11 cellular contexts compared by ENCODE assay signal in genomic region chr13:113950451-113951245, GRCh38. TPM values are rescaled to one million over a fixed set of nuclear protein-coding genes. Genes with fewer than 3 reads are reported as not detected.
DNase-seq lines count a peak whose midpoint lies in the region; ATAC-seq lines count a peak whose summit lies in the region.
"Had no signal": no experiment of that assay in that cellular context is flagged by ENCODE, and none has a peak within 500 bp of the region (broad histone marks: within the 10 kb centered on the region; RNA-seq: fewer than 3 reads in every experiment).

No MANE protein-coding gene starts in this region.

- no peak overlapping the region for H3K27ac Mint-ChIP-seq in activated naive CD8-positive, alpha-beta T cell treated with anti-CD3 and anti-CD28 coated beads, Interleukin-2, amount 10 ng/mL, durations not matched to agents 7 days and 5 days
- H3K27ac Mint-ChIP-seq in activated naive CD8-positive, alpha-beta T cell treated with anti-CD3 and anti-CD28 coated beads for 36 hours: no peak overlapping the region
- H3K27ac Mint-ChIP-seq: dendritic cell treated with granulocyte-macrophage colony-stimulating factor and Interleukin-4, amounts not matched to agents 40 ng/mL and 50 ng/mL, for 4 days had no signal

- H3K4me1 Mint-ChIP-seq in activated naive CD8-positive, alpha-beta T cell treated with anti-CD3 and anti-CD28 coated beads, Interleukin-2, amount 10 ng/mL, durations not matched to agents 7 days and 5 days: no peaks in the 10 kb centered on the region
- H3K4me1 Mint-ChIP-seq in activated naive CD8-positive, alpha-beta T cell treated with anti-CD3 and anti-CD28 coated beads for 36 hours: peaks cover 3% of the 10 kb centered on the region

- peaks cover 3% of the 10 kb centered on the region for H3K36me3 Mint-ChIP-seq in activated naive CD8-positive, alpha-beta T cell treated with anti-CD3 and anti-CD28 coated beads, Interleukin-2, amount 10 ng/mL, durations not matched to agents 7 days and 5 days
- peaks cover 10% of the 10 kb centered on the region for H3K36me3 Mint-ChIP-seq in activated naive CD8-positive, alpha-beta T cell treated with anti-CD3 and anti-CD28 coated beads for 36 hours

- no peaks in the 10 kb centered on the region for H3K9me3 Mint-ChIP-seq in activated naive CD8-positive, alpha-beta T cell treated with anti-CD3 and anti-CD28 coated beads, Interleukin-2, amount 10 ng/mL, durations not matched to agents 7 days and 5 days
- peaks cover 1% of the 10 kb centered on the region for H3K9me3 Mint-ChIP-seq in activated naive CD8-positive, alpha-beta T cell treated with anti-CD3 and anti-CD28 coated beads for 36 hours

- WGBS in right cardiac atrium: 64% methylated on average over 24 of the region's 24 CpGs

- H3K27me3 Mint-ChIP-seq in activated naive CD8-positive, alpha-beta T cell treated with anti-CD3 and anti-CD28 coated beads, Interleukin-2, amount 10 ng/mL, durations not matched to agents 7 days and 5 days: no peaks in the 10 kb centered on the region
- H3K27me3 Mint-ChIP-seq in activated naive CD8-positive, alpha-beta T cell treated with anti-CD3 and anti-CD28 coated beads for 36 hours: no peaks in the 10 kb centered on the region

- H3K4me1 ChIP-seq in right cardiac atrium (ENCODE audit: control insufficient read depth, insufficient read depth, low read length) (no peaks in the 10 kb centered on the region), subcutaneous abdominal adipose tissue (ENCODE audit: control insufficient read depth in 5 of 5, insufficient read depth in 5 of 5, low read length in 5 of 5) (peaks cover 0 to 39% (median 36%) of the 10 kb centered on the region in 5 donors)

- no peaks in the 10 kb centered on the region for H3K9me3 ChIP-seq in right cardiac atrium (ENCODE audit: control insufficient read depth, low read length)
- peaks cover 0 to 1% (median 0%) of the 10 kb centered on the region in 5 donors for H3K9me3 ChIP-seq in subcutaneous abdominal adipose tissue (ENCODE audit: control insufficient read depth in 5 of 5, low read length in 5 of 5)

- no peak overlapping the region for H3K4me3 ChIP-seq in right cardiac atrium (ENCODE audit: low read length)
- H3K4me3 ChIP-seq in subcutaneous abdominal adipose tissue (ENCODE audit: low read depth in 1 of 5, low read length in 5 of 5): peak overlapping the region in 3 of 5 donors; percentile 8 to 22 (median 22)

- peaks cover 0 to 16% (median 11%) of the 10 kb centered on the region in 5 donors for H3K36me3 ChIP-seq in subcutaneous abdominal adipose tissue (ENCODE audit: control insufficient read depth in 5 of 5, insufficient read depth in 5 of 5, low read length in 5 of 5)

- H3K4me3 Mint-ChIP-seq in activated naive CD8-positive, alpha-beta T cell treated with anti-CD3 and anti-CD28 coated beads, Interleukin-2, amount 10 ng/mL, durations not matched to agents 7 days and 5 days: no peak overlapping the region
- H3K4me3 Mint-ChIP-seq in activated naive CD8-positive, alpha-beta T cell treated with anti-CD3 and anti-CD28 coated beads for 36 hours: no peak overlapping the region

- intact Hi-C loops in right cardiac atrium (cut with DNase I): loop anchor here (1.0 to 2.0 kb wide), 3 partner anchors 276 to 278 kb away; no protein-coding TSS in a partner anchor

- ATAC-seq in activated naive CD8-positive, alpha-beta T cell treated with anti-CD3 and anti-CD28 coated beads, Interleukin-2, amount 10 ng/mL, durations not matched to agents 7 days and 5 days (ENCODE audit: low read depth): peak; percentile 11
- ATAC-seq in HG03159 (IDR thresholded peaks at IDR 0.05; ENCODE audit: unreplicated experiment) (peak; percentile 26), right cardiac atrium (peak; percentile 16 to 17)

- POLR2A ChIA-PET in activated naive CD8-positive, alpha-beta T cell treated with anti-CD3 and anti-CD28 coated beads, Interleukin-2, amount 10 ng/mL, durations not matched to agents 7 days and 5 days (lab: Charles Lee): no interaction called here

- H3K27ac ChIP-seq in right cardiac atrium (ENCODE audit: low read length) (no peak overlapping the region), subcutaneous abdominal adipose tissue (ENCODE audit: low read depth, low read length) (no peak overlapping the region)
- H3K27ac ChIP-seq: KMS-11 had no signal

- no peak for DNase-seq in activated naive CD8-positive, alpha-beta T cell treated with anti-CD3 and anti-CD28 coated beads, Interleukin-2, amount 10 ng/mL, durations not matched to agents 7 days and 5 days
- DNase-seq in activated naive CD8-positive, alpha-beta T cell treated with anti-CD3 and anti-CD28 coated beads for 36 hours: no peak
- DNase-seq in right cardiac atrium (peak in 2 of 3 donors; percentile 10 to 40), Ammon's horn (ENCODE audit: low spot score) (no peak), DMS53 (lab: John Stamatoyannopoulos, UW) (no peak), NOMO-1 treated with DMSO at 0.1 percent for 48 hours (lab: John Stamatoyannopoulos, UW; ENCODE audit: unreplicated experiment) (no peak)

- H3K27me3 ChIP-seq in right cardiac atrium (ENCODE audit: control insufficient read depth, insufficient read depth): no peaks in the 10 kb centered on the region
- H3K27me3 ChIP-seq in subcutaneous abdominal adipose tissue (ENCODE audit: control insufficient read depth in 5 of 5, insufficient read depth in 4 of 5, low read length in 5 of 5): no peaks in the 10 kb centered on the region

- H3K9ac ChIP-seq in subcutaneous abdominal adipose tissue (ENCODE audit: low read length in 5 of 5): peak overlapping the region in 2 of 5 donors; percentile 6 to 35
- H3K9ac ChIP-seq: KMS-11 had no signal

RNA-seq across cellular contexts. Expression of gene C13orf46, which starts 23.2 kb away (rescaled TPM):
- total RNA-seq in activated naive CD8-positive, alpha-beta T cell treated with anti-CD3 and anti-CD28 coated beads, Interleukin-2, amount 10 ng/mL, durations not matched to agents 7 days and 5 days: 1 to 10 TPM; 4.0 to 4.9 TPM
- under 1 TPM; 0.96 to 0.99 TPM for total RNA-seq in activated naive CD8-positive, alpha-beta T cell treated with anti-CD3 and anti-CD28 coated beads for 36 hours
- under 1 TPM; 0.21 to 0.76 (median 0.38) TPM for total RNA-seq in right cardiac atrium
- 0.20 TPM for polyA plus RNA-seq in right cardiac atrium
- total RNA-seq: SK-MEL-5 had no signal

Comparison
In these comparisons a context has a peak if more than half of its experiments do, and no peak if none do; other contexts are left out.
1. DNase-seq: peak in right cardiac atrium (2 of 3); none in activated naive CD8-positive, alpha-beta T cell treated with anti-CD3 and anti-CD28 coated beads, Interleukin-2, amount 10 ng/mL, durations not matched to agents 7 days and 5 days (single experiment), activated naive CD8-positive, alpha-beta T cell treated with anti-CD3 and anti-CD28 coated beads for 36 hours (single experiment), Ammon's horn (single experiment), DMS53 (single experiment) and NOMO-1 treated with DMSO at 0.1 percent for 48 hours (single experiment).
2. Peak in every context shown above with its lines, with median percentiles within 50 percentile points of each other: ATAC-seq.